9 cellular contexts compared by ENCODE assay signal in the genomic region with DNA sequence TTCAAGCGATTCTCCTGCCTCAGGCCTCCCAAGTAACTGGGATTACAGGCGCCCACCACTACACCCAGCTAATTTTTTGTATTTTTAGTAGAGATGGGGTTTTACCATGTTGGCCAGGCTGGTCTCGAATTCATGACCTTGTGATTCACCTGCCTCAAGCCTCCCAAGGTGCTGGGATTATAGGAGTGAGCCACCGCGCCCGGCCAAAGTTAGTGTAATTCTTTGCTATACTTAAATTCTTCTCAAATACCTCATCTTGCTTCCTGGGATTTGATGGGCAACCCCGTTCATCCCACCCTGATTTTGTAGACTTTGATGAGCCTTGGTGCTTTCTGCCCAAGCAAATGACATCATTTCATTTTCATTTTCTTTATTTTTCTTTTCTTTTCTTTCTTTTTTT. TPM values are rescaled to one million over a fixed set of nuclear protein-coding genes. Genes with fewer than 3 reads are reported as not detected.
"Had no signal": no experiment of that assay in that cellular context is flagged by ENCODE, and none has a peak within 500 bp of the region (broad histone marks: within the 10 kb centered on the region; RNA-seq: fewer than 3 reads in every experiment).

No MANE protein-coding gene starts in this region.

- ATAC-seq: GM23338, HCT116, K562 had no signal

- H3K9me3 Mint-ChIP-seq: GM23338, H9 had no signal

- H3K4me3 Mint-ChIP-seq: GM23338, H9 had no signal

- H3K4me3 ChIP-seq: GM23338, K562 had no signal

- H3K27ac Mint-ChIP-seq: GM23338, H9 had no signal

- DNase-seq: H9, IMR-90, KG1 had no signal

- H3K27ac ChIP-seq: HL-60 had no signal

RNA-seq across cellular contexts. Expression of gene PAX2, which starts 54.5 kb away (rescaled TPM):
- total RNA-seq: GM23338, H1, H9, HT1080, IMR-90, K562 had no signal
